ENCODE assay signal across 9 cellular contexts in the genomic region with DNA sequence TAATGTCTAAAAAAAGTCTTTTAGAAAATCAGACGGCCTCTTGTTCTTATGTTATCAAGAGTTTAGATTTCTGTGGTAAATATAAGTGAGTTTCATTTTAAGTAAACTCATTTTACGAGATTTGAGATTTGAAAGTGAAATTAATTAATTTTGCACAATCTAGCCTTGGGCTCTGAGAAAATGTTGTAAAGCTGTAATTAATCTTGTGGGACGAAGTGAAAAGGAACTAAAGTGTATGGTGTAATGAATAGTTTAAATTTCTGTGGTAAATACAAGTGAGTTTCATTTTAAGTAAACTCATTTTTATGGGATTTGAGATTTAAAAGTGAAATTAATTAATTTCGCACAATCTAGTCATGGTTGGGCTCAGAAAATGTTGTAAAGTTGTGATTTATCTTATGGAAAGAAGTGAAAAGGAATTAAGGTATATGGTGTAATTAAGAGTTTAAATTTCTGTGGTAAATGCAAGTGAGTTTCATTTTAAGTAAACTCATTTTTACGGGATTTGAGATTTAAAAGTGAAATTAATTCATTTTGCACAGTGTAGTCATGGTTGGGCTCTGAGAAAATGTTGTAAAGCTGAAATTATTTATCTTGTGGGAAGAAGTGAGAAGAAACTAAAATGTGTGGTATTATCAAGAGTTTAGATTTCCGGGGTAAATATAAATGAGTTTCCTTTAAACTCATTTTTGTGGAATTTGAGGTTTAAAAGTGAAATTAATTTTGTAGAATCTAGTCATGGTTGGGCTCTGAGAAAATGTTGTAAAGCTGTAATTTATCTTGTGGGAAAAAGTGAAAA. TPM values are rescaled to one million over a fixed set of nuclear protein-coding genes. Genes with fewer than 3 reads are reported as not detected.
DNase-seq lines count a peak whose midpoint lies in the region; ATAC-seq, FAIRE-seq and TF ChIP-seq lines count a peak whose summit lies in the region.
"Had no signal": no experiment of that assay in that cellular context is flagged by ENCODE, and none has a peak within 500 bp of the region (broad histone marks: within the 10 kb centered on the region; RNA-seq: fewer than 3 reads in every experiment).

No MANE protein-coding gene starts in this region.

- no peaks in the 10 kb centered on the region for H3K36me3 Mint-ChIP-seq in activated T-cell treated with anti-CD3 and anti-CD28 coated beads, Interleukin-2, amount 50 U/mL, for 4 hours (ENCODE audit: insufficient read depth)

- no peaks in the 10 kb centered on the region for H3K9me3 Mint-ChIP-seq in activated T-cell treated with anti-CD3 and anti-CD28 coated beads, Interleukin-2, amount 50 U/mL, for 4 hours

- BruUV-seq in HepG2 (replicated peaks; lab: Mats Ljungman, UMichigan), result no TSS peak

- peak; percentile 7 to 8 for ATAC-seq in activated T-cell treated with anti-CD3 and anti-CD28 coated beads, Interleukin-2, amount 50 U/mL, for 4 hours
- no peak for ATAC-seq in HepG2
- ATAC-seq in mucosa of descending colon, result no peak
- no peak for ATAC-seq in GM19455 (IDR thresholded peaks at IDR 0.05; ENCODE audit: unreplicated experiment)
- ATAC-seq in GM21381 (IDR thresholded peaks at IDR 0.05; ENCODE audit: unreplicated experiment), result no peak

- peak overlapping the region in 2 of 4 donors; percentile 56 for H3K4me3 ChIP-seq in adrenal gland
- peak overlapping the region; percentile 79 to 82 (median 81) for H3K4me3 ChIP-seq in HepG2 (replicated peaks in 1 of 3; ENCODE audit: insufficient read depth in 1 of 3, low read depth in 2 of 3, low read length in 3 of 3)
- peak overlapping the region; percentile 70 to 74 for H3K4me3 ChIP-seq in tibial artery
- no peak overlapping the region for H3K4me3 ChIP-seq in mucosa of descending colon

- H3K4me1 ChIP-seq in adrenal gland (replicated peaks in 1 of 2) (peaks cover 0 to 8% of the 10 kb centered on the region in 2 donors), HepG2 (ENCODE audit: insufficient read depth, low read length) (peaks cover 54% of the 10 kb centered on the region), tibial artery (peaks cover 0 to 8% (median 0%) of the 10 kb centered on the region in 4 donors), mucosa of descending colon (ENCODE audit: low read depth) (no peaks in the 10 kb centered on the region)

- intact Hi-C loops in adrenal gland (cut with DNase I) (no loop called here), HepG2 (cut with micrococcal nuclease; ENCODE audit: unreplicated experiment) (no loop called here), tibial artery (cut with DNase I; ENCODE audit: low total_unique reads) (no loop called here), mucosa of descending colon (cut with DNase I, micrococcal nuclease) (no loop called here)

- peak overlapping the region; percentile 90 for H3K9ac ChIP-seq in HepG2 (ENCODE audit: insufficient read depth, low read depth, low read length)

- no peaks in the 10 kb centered on the region for H3K9me3 ChIP-seq in adrenal gland (replicated peaks in 1 of 3)
- no peaks in the 10 kb centered on the region for H3K9me3 ChIP-seq in HepG2 (ENCODE audit: low read length)
- no peaks in the 10 kb centered on the region for H3K9me3 ChIP-seq in tibial artery
- no peaks in the 10 kb centered on the region for H3K9me3 ChIP-seq in mucosa of descending colon

- no peak for TF ChIP-seq EP300 in HepG2 (IDR thresholded peaks at IDR 0.05; ENCODE audit: low read depth in 2 of 2, low read length in 2 of 2)
- TF ChIP-seq EP300 in HepG2 (CRISPR knock-in tag; IDR thresholded peaks at IDR 0.05; ENCODE audit: borderline replicate concordance), result no peak

- no peak for TF ChIP-seq POLR2A in adrenal gland (IDR thresholded peaks at IDR 0.05)
- no peak for TF ChIP-seq POLR2A in HepG2 (IDR thresholded peaks at IDR 0.05; ENCODE audit: insufficient read depth in 1 of 2, low read depth in 2 of 2, low read length in 2 of 2)

- peaks cover 5% of the 10 kb centered on the region for H3K27me3 Mint-ChIP-seq in activated T-cell treated with anti-CD3 and anti-CD28 coated beads, Interleukin-2, amount 50 U/mL, for 4 hours (ENCODE audit: low read depth)

- peaks cover 66% of the 10 kb centered on the region for H3K79me2 ChIP-seq in HepG2 (ENCODE audit: insufficient read depth, low read length)

- peak overlapping the region; percentile 89 for H3K4me3 Mint-ChIP-seq in activated T-cell treated with anti-CD3 and anti-CD28 coated beads, Interleukin-2, amount 50 U/mL, for 4 hours

- CTCF ChIA-PET in HepG2 (lab: Yijun Ruan, JAX; ENCODE audit: low intra/inter-chr PET ratio, low total read pairs), result no interaction called here

- DNase-seq in activated T-cell treated with anti-CD3 and anti-CD28 coated beads, Interleukin-2, amount 50 U/mL, for 4 hours, result no peak
- DNase-seq in activated T-cell treated with anti-CD3 and anti-CD28 coated beads for 4 hours (no peak), adrenal gland (no peak), HepG2 (ENCODE audit: low spot score) (no peak), tibial artery (no peak), mucosa of descending colon (no peak)
- DNase-seq: DND-41 had no signal

- peak overlapping the region; percentile 88 to 97 (median 94) for H3K27ac ChIP-seq in adrenal gland
- peak overlapping the region; percentile 94 for H3K27ac ChIP-seq in HepG2 (ENCODE audit: extremely low read length, insufficient read depth, low read length)
- H3K27ac ChIP-seq in tibial artery, result peak overlapping the region in 1 of 2 donors; percentile 95

- H3K27me3 ChIP-seq in adrenal gland (no peaks in the 10 kb centered on the region), HepG2 (ENCODE audit: control insufficient read depth in 1 of 2, insufficient read depth in 2 of 2, low read length in 2 of 2) (no peaks in the 10 kb centered on the region), tibial artery (no peaks in the 10 kb centered on the region)

- peaks cover 5% of the 10 kb centered on the region; the same call in 1 of the 2 replicates for H4K20me1 ChIP-seq in HepG2 (ENCODE audit: insufficient read depth, low read length)

- peak overlapping the region; percentile 73 for H3K4me2 ChIP-seq in HepG2 (ENCODE audit: low read depth, low read length)

- no peaks in the 10 kb centered on the region for H3K36me3 ChIP-seq in adrenal gland (replicated peaks in 1 of 2)
- no peaks in the 10 kb centered on the region for H3K36me3 ChIP-seq in HepG2 (replicated peaks in 1 of 2; ENCODE audit: control insufficient read depth in 1 of 2, insufficient read depth in 2 of 2, low read length in 2 of 2)
- H3K36me3 ChIP-seq in tibial artery, result no peaks in the 10 kb centered on the region
- no peaks in the 10 kb centered on the region for H3K36me3 ChIP-seq in mucosa of descending colon (ENCODE audit: low read depth)

- 12 to 46% (median 26%) methylated on average over 6 of the region's 6 CpGs for WGBS in adrenal gland, 4 donors
- WGBS in HepG2 (ENCODE audit: low lambda C conversion rate), result 4% methylated on average over 6 of the region's 6 CpGs

- in situ Hi-C loops in HepG2 (cut with HindIII; ENCODE audit: extremely low pct_ligation_motif_present, low pct_unique_long_range_greater_than_20kb), result no loop called here

- TF ChIP-seq CTCF in adrenal gland (IDR thresholded peaks at IDR 0.05) (no peak), HepG2 (CRISPR knock-in tag; IDR thresholded peaks at IDR 0.05) (no peak), tibial artery (IDR thresholded peaks at IDR 0.05) (no peak), mucosa of descending colon (IDR thresholded peaks at IDR 0.05) (no peak)

- POLR2A ChIA-PET in HepG2 (lab: Yijun Ruan, JAX), result interaction anchor here (2.2 kb wide), 1 partner anchor 32 kb away, joined by 10 read pairs; no protein-coding TSS in a partner anchor

- peaks cover 41% of the 10 kb centered on the region for H3K4me1 Mint-ChIP-seq in activated T-cell treated with anti-CD3 and anti-CD28 coated beads, Interleukin-2, amount 50 U/mL, for 4 hours (ENCODE audit: low read depth)

- FAIRE-seq in HepG2 (lab: Jason Lieb, UNC), result peak; percentile 40

- H2AFZ ChIP-seq in HepG2 (ENCODE audit: low read length), result no peak overlapping the region

- TF ChIP-seq RAD21 in HepG2 (CRISPR knock-in tag; IDR thresholded peaks at IDR 0.05), result no peak

TF ChIP-seq in HepG2, 621 proteins besides CTCF, POLR2A, EP300 and RAD21 (continues in another document):
- no peak for TF ChIP-seq SMARCC2 (IDR thresholded peaks at IDR 0.05)
- no peak for TF ChIP-seq ZSCAN12 (CRISPR knock-in tag; IDR thresholded peaks at IDR 0.05)
- TF ChIP-seq SP1 (IDR thresholded peaks at IDR 0.05), result no peak
- no peak for TF ChIP-seq SP1 (CRISPR knock-in tag; IDR thresholded peaks at IDR 0.05)

RNA-seq across cellular contexts. Expression of gene SCML1, which starts 1.6 kb away (rescaled TPM):
- total RNA-seq in activated T-cell treated with anti-CD3 and anti-CD28 coated beads, Interleukin-2, amount 50 U/mL, for 4 hours, result 1 to 10 TPM; 1.7 to 2.3 (median 2.3) TPM
- total RNA-seq in adrenal gland, result 10 to 100 TPM in 6 of 8 donors, 1 to 10 TPM in 2; 5.4 to 18.3 (median 14.6) TPM
- polyA plus RNA-seq in adrenal gland, result 10 to 100 TPM; 21.6 to 41.2 (median 32.5) TPM
- total RNA-seq in HepG2 (2016; rRNA removed; fragmentation: Illumina TruSeq; extraction: Trizol), result 24.2 and 29.0 TPM in 2 replicates
- 3.4 and 3.6 TPM in 2 replicates for total RNA-seq in HepG2 (2016; cell fraction: cytosol; rRNA removed; fragmentation: Illumina TruSeq; extraction: Trizol; ENCODE audit: low read depth)
- total RNA-seq in HepG2 (2016; cell fraction: insoluble cytoplasmic fraction; rRNA removed; fragmentation: Illumina TruSeq; extraction: Trizol), result 25.6 and 30.1 TPM in 2 replicates
- 15.1 and 16.1 TPM in 2 replicates for total RNA-seq in HepG2 (2016; cell fraction: membrane; rRNA removed; fragmentation: Illumina TruSeq; extraction: Trizol)
- 46.3 and 51.2 TPM in 2 replicates for total RNA-seq in HepG2 (2016; cell fraction: nucleus; rRNA removed; fragmentation: Illumina TruSeq; extraction: Trizol)
- 98.2 and 129 TPM in 2 replicates for polyA plus RNA-seq in HepG2 (2011; rRNA removed)
- polyA plus RNA-seq in HepG2 (2011; cell fraction: cytosol; rRNA removed), result 52.1 and 54.9 TPM in 2 replicates
- 132 and 134 TPM in 2 replicates for polyA plus RNA-seq in HepG2 (2011; cell fraction: nucleus; rRNA removed)
- 50.7 and 55.4 TPM in 2 replicates for polyA plus RNA-seq in HepG2 (2012)
- 2.7 and 4.0 TPM in 2 replicates for polyA plus RNA-seq in HepG2 (2016; cell fraction: cytosol; fragmentation: Illumina TruSeq; extraction: Trizol; ENCODE audit: low read depth)
- 41.9 and 45.6 TPM in 2 replicates for polyA plus RNA-seq in HepG2 (2016; cell fraction: insoluble cytoplasmic fraction; fragmentation: Illumina TruSeq; extraction: Trizol; ENCODE audit: low read depth)
- polyA plus RNA-seq in HepG2 (2016; cell fraction: membrane; fragmentation: Illumina TruSeq; extraction: Trizol; ENCODE audit: low read depth), result 14.3 and 15.0 TPM in 2 replicates
- 122 and 131 TPM in 2 replicates for polyA plus RNA-seq in HepG2 (2016; cell fraction: nucleus; fragmentation: Illumina TruSeq; extraction: Trizol; ENCODE audit: insufficient read depth, low read depth)
- polyA minus RNA-seq in HepG2 (2011; rRNA and poly(A)+ RNA removed; ENCODE audit: low replicate concordance), result 29.6 and 74.2 TPM in 2 replicates
- 26.4 and 26.5 TPM in 2 replicates for polyA minus RNA-seq in HepG2 (2011; cell fraction: cytosol; rRNA and poly(A)+ RNA removed)
- polyA minus RNA-seq in HepG2 (2011; cell fraction: nucleus; rRNA and poly(A)+ RNA removed), result 77.5 and 82.1 TPM in 2 replicates
- total RNA-seq in mucosa of descending colon, result 10 to 100 TPM in 2 of 3 donors, 1 to 10 TPM in 1; 9.9 to 12.9 (median 11.5) TPM

Comparison
In these comparisons a context has a peak if more than half of its experiments do, and no peak if none do; other contexts are left out.
1. ATAC-seq: peak in activated T-cell treated with anti-CD3 and anti-CD28 coated beads, Interleukin-2, amount 50 U/mL, for 4 hours (2 of 2); none in HepG2 (single experiment), mucosa of descending colon (single experiment), GM19455 (single experiment) and GM21381 (single experiment).